Comparison of ENCODE assay signal across 1 cellular context in genomic region chr4:1247811-1248261, GRCh38.
A peak's percentile ranks its signal among the peaks of the same experiment; 100 is the strongest.
TF ChIP-seq lines count a peak whose summit lies in the region.

No MANE protein-coding gene starts in this region.

TF ChIP-seq in HepG2, 621 proteins besides CTCF, POLR2A, EP300 and RAD21 (continued from another document and continues in another):
- TF ChIP-seq, protein P1, sequence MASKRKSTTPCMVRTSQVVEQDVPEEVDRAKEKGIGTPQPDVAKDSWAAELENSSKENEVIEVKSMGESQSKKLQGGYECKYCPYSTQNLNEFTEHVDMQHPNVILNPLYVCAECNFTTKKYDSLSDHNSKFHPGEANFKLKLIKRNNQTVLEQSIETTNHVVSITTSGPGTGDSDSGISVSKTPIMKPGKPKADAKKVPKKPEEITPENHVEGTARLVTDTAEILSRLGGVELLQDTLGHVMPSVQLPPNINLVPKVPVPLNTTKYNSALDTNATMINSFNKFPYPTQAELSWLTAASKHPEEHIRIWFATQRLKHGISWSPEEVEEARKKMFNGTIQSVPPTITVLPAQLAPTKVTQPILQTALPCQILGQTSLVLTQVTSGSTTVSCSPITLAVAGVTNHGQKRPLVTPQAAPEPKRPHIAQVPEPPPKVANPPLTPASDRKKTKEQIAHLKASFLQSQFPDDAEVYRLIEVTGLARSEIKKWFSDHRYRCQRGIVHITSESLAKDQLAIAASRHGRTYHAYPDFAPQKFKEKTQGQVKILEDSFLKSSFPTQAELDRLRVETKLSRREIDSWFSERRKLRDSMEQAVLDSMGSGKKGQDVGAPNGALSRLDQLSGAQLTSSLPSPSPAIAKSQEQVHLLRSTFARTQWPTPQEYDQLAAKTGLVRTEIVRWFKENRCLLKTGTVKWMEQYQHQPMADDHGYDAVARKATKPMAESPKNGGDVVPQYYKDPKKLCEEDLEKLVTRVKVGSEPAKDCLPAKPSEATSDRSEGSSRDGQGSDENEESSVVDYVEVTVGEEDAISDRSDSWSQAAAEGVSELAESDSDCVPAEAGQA (IDR thresholded peaks at IDR 0.05; ENCODE audit: low read depth), result no peak
- TF ChIP-seq, protein P1 (CRISPR knock-in tag; IDR thresholded peaks at IDR 0.05; ENCODE audit: borderline replicate concordance), result no peak
- peak; percentile 22; the same call in 1 of the 2 replicates for TF ChIP-seq PHF21A (CRISPR knock-in tag; IDR thresholded peaks at IDR 0.05)
- no peak for TF ChIP-seq NR1H2 (CRISPR knock-in tag; IDR thresholded peaks at IDR 0.05; ENCODE audit: borderline replicate concordance, low read depth)
- no peak for TF ChIP-seq ADNP (CRISPR knock-in tag; IDR thresholded peaks at IDR 0.05)
- TF ChIP-seq, protein P2, sequence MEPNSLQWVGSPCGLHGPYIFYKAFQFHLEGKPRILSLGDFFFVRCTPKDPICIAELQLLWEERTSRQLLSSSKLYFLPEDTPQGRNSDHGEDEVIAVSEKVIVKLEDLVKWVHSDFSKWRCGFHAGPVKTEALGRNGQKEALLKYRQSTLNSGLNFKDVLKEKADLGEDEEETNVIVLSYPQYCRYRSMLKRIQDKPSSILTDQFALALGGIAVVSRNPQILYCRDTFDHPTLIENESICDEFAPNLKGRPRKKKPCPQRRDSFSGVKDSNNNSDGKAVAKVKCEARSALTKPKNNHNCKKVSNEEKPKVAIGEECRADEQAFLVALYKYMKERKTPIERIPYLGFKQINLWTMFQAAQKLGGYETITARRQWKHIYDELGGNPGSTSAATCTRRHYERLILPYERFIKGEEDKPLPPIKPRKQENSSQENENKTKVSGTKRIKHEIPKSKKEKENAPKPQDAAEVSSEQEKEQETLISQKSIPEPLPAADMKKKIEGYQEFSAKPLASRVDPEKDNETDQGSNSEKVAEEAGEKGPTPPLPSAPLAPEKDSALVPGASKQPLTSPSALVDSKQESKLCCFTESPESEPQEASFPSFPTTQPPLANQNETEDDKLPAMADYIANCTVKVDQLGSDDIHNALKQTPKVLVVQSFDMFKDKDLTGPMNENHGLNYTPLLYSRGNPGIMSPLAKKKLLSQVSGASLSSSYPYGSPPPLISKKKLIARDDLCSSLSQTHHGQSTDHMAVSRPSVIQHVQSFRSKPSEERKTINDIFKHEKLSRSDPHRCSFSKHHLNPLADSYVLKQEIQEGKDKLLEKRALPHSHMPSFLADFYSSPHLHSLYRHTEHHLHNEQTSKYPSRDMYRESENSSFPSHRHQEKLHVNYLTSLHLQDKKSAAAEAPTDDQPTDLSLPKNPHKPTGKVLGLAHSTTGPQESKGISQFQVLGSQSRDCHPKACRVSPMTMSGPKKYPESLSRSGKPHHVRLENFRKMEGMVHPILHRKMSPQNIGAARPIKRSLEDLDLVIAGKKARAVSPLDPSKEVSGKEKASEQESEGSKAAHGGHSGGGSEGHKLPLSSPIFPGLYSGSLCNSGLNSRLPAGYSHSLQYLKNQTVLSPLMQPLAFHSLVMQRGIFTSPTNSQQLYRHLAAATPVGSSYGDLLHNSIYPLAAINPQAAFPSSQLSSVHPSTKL (CRISPR knock-in tag; IDR thresholded peaks at IDR 0.05), result no peak; the same call in 1 of the 2 replicates
- TF ChIP-seq CERS6 (CRISPR knock-in tag; IDR thresholded peaks at IDR 0.05), result no peak
- TF ChIP-seq ZNF577 (CRISPR knock-in tag; IDR thresholded peaks at IDR 0.05; ENCODE audit: borderline replicate concordance, low read depth), result no peak
- TF ChIP-seq MED13 (CRISPR knock-in tag; IDR thresholded peaks at IDR 0.05), result no peak
- TF ChIP-seq GPN1 (CRISPR knock-in tag; IDR thresholded peaks at IDR 0.05; ENCODE audit: borderline replicate concordance), result no peak
- TF ChIP-seq, protein P3, sequence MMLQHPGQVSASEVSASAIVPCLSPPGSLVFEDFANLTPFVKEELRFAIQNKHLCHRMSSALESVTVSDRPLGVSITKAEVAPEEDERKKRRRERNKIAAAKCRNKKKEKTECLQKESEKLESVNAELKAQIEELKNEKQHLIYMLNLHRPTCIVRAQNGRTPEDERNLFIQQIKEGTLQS (CRISPR knock-in tag; IDR thresholded peaks at IDR 0.05), result no peak
- no peak for TF ChIP-seq ZNF597 (CRISPR knock-in tag; IDR thresholded peaks at IDR 0.05)
- TF ChIP-seq, protein P4, sequence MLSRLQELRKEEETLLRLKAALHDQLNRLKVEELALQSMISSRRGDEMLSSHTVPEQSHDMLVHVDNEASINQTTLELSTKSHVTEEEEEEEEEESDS (CRISPR knock-in tag; IDR thresholded peaks at IDR 0.05; ENCODE audit: borderline replicate concordance), result no peak
- TF ChIP-seq, protein P5, sequence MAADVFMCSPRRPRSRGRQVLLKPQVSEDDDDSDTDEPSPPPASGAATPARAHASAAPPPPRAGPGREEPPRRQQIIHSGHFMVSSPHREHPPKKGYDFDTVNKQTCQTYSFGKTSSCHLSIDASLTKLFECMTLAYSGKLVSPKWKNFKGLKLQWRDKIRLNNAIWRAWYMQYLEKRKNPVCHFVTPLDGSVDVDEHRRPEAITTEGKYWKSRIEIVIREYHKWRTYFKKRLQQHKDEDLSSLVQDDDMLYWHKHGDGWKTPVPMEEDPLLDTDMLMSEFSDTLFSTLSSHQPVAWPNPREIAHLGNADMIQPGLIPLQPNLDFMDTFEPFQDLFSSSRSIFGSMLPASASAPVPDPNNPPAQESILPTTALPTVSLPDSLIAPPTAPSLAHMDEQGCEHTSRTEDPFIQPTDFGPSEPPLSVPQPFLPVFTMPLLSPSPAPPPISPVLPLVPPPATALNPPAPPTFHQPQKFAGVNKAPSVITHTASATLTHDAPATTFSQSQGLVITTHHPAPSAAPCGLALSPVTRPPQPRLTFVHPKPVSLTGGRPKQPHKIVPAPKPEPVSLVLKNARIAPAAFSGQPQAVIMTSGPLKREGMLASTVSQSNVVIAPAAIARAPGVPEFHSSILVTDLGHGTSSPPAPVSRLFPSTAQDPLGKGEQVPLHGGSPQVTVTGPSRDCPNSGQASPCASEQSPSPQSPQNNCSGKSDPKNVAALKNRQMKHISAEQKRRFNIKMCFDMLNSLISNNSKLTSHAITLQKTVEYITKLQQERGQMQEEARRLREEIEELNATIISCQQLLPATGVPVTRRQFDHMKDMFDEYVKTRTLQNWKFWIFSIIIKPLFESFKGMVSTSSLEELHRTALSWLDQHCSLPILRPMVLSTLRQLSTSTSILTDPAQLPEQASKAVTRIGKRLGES (CRISPR knock-in tag; IDR thresholded peaks at IDR 0.05; ENCODE audit: borderline replicate concordance), result no peak
- TF ChIP-seq, protein P6, sequence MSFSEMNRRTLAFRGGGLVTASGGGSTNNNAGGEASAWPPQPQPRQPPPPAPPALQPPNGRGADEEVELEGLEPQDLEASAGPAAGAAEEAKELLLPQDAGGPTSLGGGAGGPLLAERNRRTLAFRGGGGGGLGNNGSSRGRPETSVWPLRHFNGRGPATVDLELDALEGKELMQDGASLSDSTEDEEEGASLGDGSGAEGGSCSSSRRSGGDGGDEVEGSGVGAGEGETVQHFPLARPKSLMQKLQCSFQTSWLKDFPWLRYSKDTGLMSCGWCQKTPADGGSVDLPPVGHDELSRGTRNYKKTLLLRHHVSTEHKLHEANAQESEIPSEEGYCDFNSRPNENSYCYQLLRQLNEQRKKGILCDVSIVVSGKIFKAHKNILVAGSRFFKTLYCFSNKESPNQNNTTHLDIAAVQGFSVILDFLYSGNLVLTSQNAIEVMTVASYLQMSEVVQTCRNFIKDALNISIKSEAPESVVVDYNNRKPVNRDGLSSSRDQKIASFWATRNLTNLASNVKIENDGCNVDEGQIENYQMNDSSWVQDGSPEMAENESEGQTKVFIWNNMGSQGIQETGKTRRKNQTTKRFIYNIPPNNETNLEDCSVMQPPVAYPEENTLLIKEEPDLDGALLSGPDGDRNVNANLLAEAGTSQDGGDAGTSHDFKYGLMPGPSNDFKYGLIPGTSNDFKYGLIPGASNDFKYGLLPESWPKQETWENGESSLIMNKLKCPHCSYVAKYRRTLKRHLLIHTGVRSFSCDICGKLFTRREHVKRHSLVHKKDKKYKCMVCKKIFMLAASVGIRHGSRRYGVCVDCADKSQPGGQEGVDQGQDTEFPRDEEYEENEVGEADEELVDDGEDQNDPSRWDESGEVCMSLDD (CRISPR knock-in tag; IDR thresholded peaks at IDR 0.05; ENCODE audit: borderline replicate concordance), result no peak; the same call in 1 of the 2 replicates
- TF ChIP-seq MIER3 (CRISPR knock-in tag; IDR thresholded peaks at IDR 0.05; ENCODE audit: borderline replicate concordance), result no peak
- TF ChIP-seq, protein P7, sequence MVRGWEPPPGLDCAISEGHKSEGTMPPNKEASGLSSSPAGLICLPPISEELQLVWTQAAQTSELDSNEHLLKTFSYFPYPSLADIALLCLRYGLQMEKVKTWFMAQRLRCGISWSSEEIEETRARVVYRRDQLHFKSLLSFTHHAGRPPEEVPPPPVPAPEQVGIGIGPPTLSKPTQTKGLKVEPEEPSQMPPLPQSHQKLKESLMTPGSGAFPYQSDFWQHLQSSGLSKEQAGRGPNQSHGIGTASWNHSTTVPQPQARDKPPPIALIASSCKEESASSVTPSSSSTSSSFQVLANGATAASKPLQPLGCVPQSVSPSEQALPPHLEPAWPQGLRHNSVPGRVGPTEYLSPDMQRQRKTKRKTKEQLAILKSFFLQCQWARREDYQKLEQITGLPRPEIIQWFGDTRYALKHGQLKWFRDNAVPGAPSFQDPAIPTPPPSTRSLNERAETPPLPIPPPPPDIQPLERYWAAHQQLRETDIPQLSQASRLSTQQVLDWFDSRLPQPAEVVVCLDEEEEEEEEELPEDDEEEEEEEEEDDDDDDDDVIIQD (CRISPR knock-in tag; IDR thresholded peaks at IDR 0.05; ENCODE audit: low read depth), result no peak
- TF ChIP-seq CREM (IDR thresholded peaks at IDR 0.05), result no peak
- no peak for TF ChIP-seq CREM (CRISPR knock-in tag; IDR thresholded peaks at IDR 0.05)
- peak; percentile 27; the same call in 1 of the 2 replicates for TF ChIP-seq UBTF (CRISPR knock-in tag; IDR thresholded peaks at IDR 0.05)
- 0 out of 2 replicates have a peak, but pooled peaks have one; percentile 35 for TF ChIP-seq SAFB2 (CRISPR knock-in tag; IDR thresholded peaks at IDR 0.05; ENCODE audit: borderline replicate concordance, low read depth)
- no peak for TF ChIP-seq ZFP36 (IDR thresholded peaks at IDR 0.05; ENCODE audit: borderline replicate concordance, low read depth, low read length, partially characterized antibody)
- TF ChIP-seq BCL6 (CRISPR knock-in tag; IDR thresholded peaks at IDR 0.05), result no peak; the same call in 1 of the 2 replicates
- no peak for TF ChIP-seq POLR2AphosphoS2 (IDR thresholded peaks at IDR 0.05; ENCODE audit: low read depth, low read length)
- no peak for TF ChIP-seq THRA (CRISPR knock-in tag; IDR thresholded peaks at IDR 0.05; ENCODE audit: borderline replicate concordance)
- no peak for TF ChIP-seq MAFF (IDR thresholded peaks at IDR 0.05; ENCODE audit: low read depth, low read length)
- no peak for TF ChIP-seq ERF (CRISPR knock-in tag; IDR thresholded peaks at IDR 0.05)
- no peak; the same call in none of the 2 replicates for TF ChIP-seq RBFOX2 (IDR thresholded peaks at IDR 0.05; ENCODE audit: low read depth, low read length)
- no peak for TF ChIP-seq MXD4 (CRISPR knock-in tag; IDR thresholded peaks at IDR 0.05)
- 0 out of 2 replicates have a peak, but pooled peaks have one; percentile 4 for TF ChIP-seq ZNF253 (CRISPR knock-in tag; IDR thresholded peaks at IDR 0.05; ENCODE audit: borderline replicate concordance)
